Comparison of ENCODE assay signal across 36 cellular contexts in genomic region chr2:194553969-194554368, GRCh38.
"Had no signal": no experiment of that assay in that cellular context is flagged by ENCODE, and none has a peak within 500 bp of the region (broad histone marks: within the 10 kb centered on the region; RNA-seq: fewer than 3 reads in every experiment).

No MANE protein-coding gene starts in this region.

- H3K27ac ChIP-seq: body of pancreas, brain microvascular endothelial cell, breast epithelium, VCaP had no signal

- DNase-seq: activated B cell treated with CpG ODN at 0.5 μM for 24 hours; activated CD4-positive, alpha-beta memory T cell treated with anti-CD3 and anti-CD28 coated beads, Interleukin-2, amount 10 ng/mL, durations not matched to agents 7 days and 5 days; activated CD4-positive, alpha-beta T cell treated with anti-CD3 and anti-CD28 coated beads for 4 hours; activated CD4-positive, alpha-beta T cell treated with anti-CD3 and anti-CD28 coated beads, Interleukin-2, amount 10 ng/mL, durations not matched to agents 24 days and 14 days; activated CD4-positive, alpha-beta T cell treated with anti-CD3 and anti-CD28 coated beads, Interleukin-2, amount 50 U/mL, for 1 hour; activated CD4-positive, alpha-beta T cell treated with anti-CD3 and anti-CD28 coated beads, Interleukin-2, amount 50 U/mL, for 4 hours; activated CD4-positive, CD25-positive, alpha-beta regulatory T cell treated with anti-CD3 and anti-CD28 coated beads, Interleukin-2, amount 50 U/mL, for 72 hours; activated CD8-positive, alpha-beta memory T cell treated with anti-CD3 and anti-CD28 coated beads for 24 hours; activated CD8-positive, alpha-beta memory T cell treated with anti-CD3 and anti-CD28 coated beads, Interleukin-2, amount 10 ng/mL, durations not matched to agents 7 days and 5 days; activated CD8-positive, alpha-beta memory T cell treated with anti-CD3 and anti-CD28 coated beads, Interleukin-2, amount 50 U/mL, for 48 hours; activated CD8-positive, alpha-beta T cell treated with anti-CD3 and anti-CD28 coated beads, Interleukin-2, amount 10 ng/mL, durations not matched to agents 7 days and 5 days; activated effector memory CD4-positive, alpha-beta T cell treated with Interleukin-2 at 50 U/mL for 16 hours; activated gamma-delta T cell; activated naive CD4-positive, alpha-beta T cell treated with anti-CD3 and anti-CD28 coated beads, Interleukin-2, amount 10 ng/mL, durations not matched to agents 7 days and 5 days; activated naive CD4-positive, alpha-beta T cell treated with Interleukin-2 at 50 U/mL for 16 hours; activated naive CD8-positive, alpha-beta T cell treated with anti-CD3 and anti-CD28 coated beads, Interleukin-2, amount 10 ng/mL, durations not matched to agents 7 days and 5 days; activated naive CD8-positive, alpha-beta T cell treated with anti-CD3 and anti-CD28 coated beads, Interleukin-2, amount 50 U/mL, for 24 hours; activated T-cell treated with anti-CD3 and anti-CD28 coated beads, Interleukin-2, amount 50 U/mL, for 24 hours; activated T-cell treated with anti-CD3 and anti-CD28 coated beads, Interleukin-2, amount 50 U/mL, for 48 hours; amygdala; aorta; body of pancreas; brain microvascular endothelial cell; central memory CD4-positive, alpha-beta T cell; T-helper 1 cell; T-helper 2 cell; T-helper 9 cell had no signal

- H3K27me3 Mint-ChIP-seq: activated B cell treated with CpG ODN at 0.5 μM for 24 hours; activated CD4-positive, alpha-beta memory T cell treated with anti-CD3 and anti-CD28 coated beads, Interleukin-2, amount 10 ng/mL, durations not matched to agents 7 days and 5 days; activated CD4-positive, alpha-beta T cell treated with anti-CD3 and anti-CD28 coated beads, Interleukin-2, amount 10 ng/mL, durations not matched to agents 24 days and 14 days; activated CD8-positive, alpha-beta memory T cell treated with anti-CD3 and anti-CD28 coated beads, Interleukin-2, amount 10 ng/mL, durations not matched to agents 7 days and 5 days; activated naive CD4-positive, alpha-beta T cell treated with anti-CD3 and anti-CD28 coated beads, Interleukin-2, amount 10 ng/mL, durations not matched to agents 7 days and 5 days; activated naive CD4-positive, alpha-beta T cell treated with anti-CD3 and anti-CD28 coated beads, Interleukin-2, amount 50 U/mL, for 24 hours; activated naive CD8-positive, alpha-beta T cell; activated naive CD8-positive, alpha-beta T cell treated with anti-CD3 and anti-CD28 coated beads, Interleukin-2, amount 50 U/mL, for 24 hours; activated T-cell treated with anti-CD3 and anti-CD28 coated beads, Interleukin-2, amount 50 U/mL, for 24 hours had no signal

- H3K36me3 Mint-ChIP-seq: activated CD8-positive, alpha-beta memory T cell treated with anti-CD3 and anti-CD28 coated beads, Interleukin-2, amount 10 ng/mL, durations not matched to agents 7 days and 5 days; activated naive CD4-positive, alpha-beta T cell treated with anti-CD3 and anti-CD28 coated beads, Interleukin-2, amount 10 ng/mL, durations not matched to agents 7 days and 5 days; activated naive CD4-positive, alpha-beta T cell treated with anti-CD3 and anti-CD28 coated beads, Interleukin-2, amount 50 U/mL, for 24 hours; activated naive CD8-positive, alpha-beta T cell; activated naive CD8-positive, alpha-beta T cell treated with anti-CD3 and anti-CD28 coated beads, Interleukin-2, amount 10 ng/mL, durations not matched to agents 7 days and 5 days had no signal

- FAIRE-seq: astrocyte, TTC549 had no signal

- H3K27ac Mint-ChIP-seq: activated B cell treated with CpG ODN at 0.5 μM for 24 hours; activated CD4-positive, alpha-beta memory T cell treated with anti-CD3 and anti-CD28 coated beads, Interleukin-2, amount 10 ng/mL, durations not matched to agents 7 days and 5 days; activated CD4-positive, alpha-beta T cell treated with anti-CD3 and anti-CD28 coated beads, Interleukin-2, amount 10 ng/mL, durations not matched to agents 24 days and 14 days; activated CD8-positive, alpha-beta memory T cell treated with anti-CD3 and anti-CD28 coated beads, Interleukin-2, amount 10 ng/mL, durations not matched to agents 7 days and 5 days; activated CD8-positive, alpha-beta T cell treated with anti-CD3 and anti-CD28 coated beads, Interleukin-2, amount 10 ng/mL, durations not matched to agents 7 days and 5 days; activated naive CD4-positive, alpha-beta T cell treated with anti-CD3 and anti-CD28 coated beads, Interleukin-2, amount 10 ng/mL, durations not matched to agents 7 days and 5 days; activated naive CD4-positive, alpha-beta T cell treated with anti-CD3 and anti-CD28 coated beads, Interleukin-2, amount 50 U/mL, for 24 hours; activated naive CD8-positive, alpha-beta T cell; activated naive CD8-positive, alpha-beta T cell treated with anti-CD3 and anti-CD28 coated beads, Interleukin-2, amount 10 ng/mL, durations not matched to agents 7 days and 5 days; activated naive CD8-positive, alpha-beta T cell treated with anti-CD3 and anti-CD28 coated beads, Interleukin-2, amount 50 U/mL, for 24 hours; activated T-cell treated with anti-CD3 and anti-CD28 coated beads, Interleukin-2, amount 50 U/mL, for 24 hours; activated T-helper 2 cell treated with anti-CD3 and anti-CD28 coated beads, Interferon-gamma antibody, Interleukin-2, Interleukin-4, amounts not matched to agents 10 μg/mL and 5 μg/mL and 100 μg/mL, durations not matched to agents 14 hours and 24 hours and 36 hours; T-helper 1 cell treated with Interleukin-12 subunit alpha and Interleukin-12 subunit beta and Interleukin-4 antibody, amounts not matched to agents 30 μg/mL and 1 μg/mL, for 36 hours; T-helper 2 cell treated with Interferon-gamma antibody and Interleukin-4, amounts not matched to agents 5 μg/mL and 100 μg/mL, for 36 hours had no signal

- H3K4me3 ChIP-seq: body of pancreas, breast epithelium had no signal

- H3K9me3 ChIP-seq: body of pancreas, breast epithelium had no signal

- H3K27me3 ChIP-seq: body of pancreas, brain microvascular endothelial cell, breast epithelium had no signal

- H3K4me1 Mint-ChIP-seq: activated B cell treated with CpG ODN at 0.5 μM for 24 hours; activated CD4-positive, alpha-beta memory T cell treated with anti-CD3 and anti-CD28 coated beads, Interleukin-2, amount 10 ng/mL, durations not matched to agents 7 days and 5 days; activated CD4-positive, alpha-beta T cell treated with anti-CD3 and anti-CD28 coated beads, Interleukin-2, amount 10 ng/mL, durations not matched to agents 24 days and 14 days; activated CD8-positive, alpha-beta memory T cell treated with anti-CD3 and anti-CD28 coated beads, Interleukin-2, amount 10 ng/mL, durations not matched to agents 7 days and 5 days; activated naive CD4-positive, alpha-beta T cell treated with anti-CD3 and anti-CD28 coated beads, Interleukin-2, amount 10 ng/mL, durations not matched to agents 7 days and 5 days; activated naive CD4-positive, alpha-beta T cell treated with anti-CD3 and anti-CD28 coated beads, Interleukin-2, amount 50 U/mL, for 24 hours; activated naive CD8-positive, alpha-beta T cell treated with anti-CD3 and anti-CD28 coated beads, Interleukin-2, amount 10 ng/mL, durations not matched to agents 7 days and 5 days; activated naive CD8-positive, alpha-beta T cell treated with anti-CD3 and anti-CD28 coated beads, Interleukin-2, amount 50 U/mL, for 24 hours had no signal

- H3K36me3 ChIP-seq: brain microvascular endothelial cell, breast epithelium had no signal

- H3K4me1 ChIP-seq: body of pancreas, breast epithelium had no signal

- H3K9me3 Mint-ChIP-seq: activated B cell treated with CpG ODN at 0.5 μM for 24 hours; activated CD4-positive, alpha-beta memory T cell treated with anti-CD3 and anti-CD28 coated beads, Interleukin-2, amount 10 ng/mL, durations not matched to agents 7 days and 5 days; activated CD4-positive, alpha-beta T cell treated with anti-CD3 and anti-CD28 coated beads, Interleukin-2, amount 10 ng/mL, durations not matched to agents 24 days and 14 days; activated naive CD4-positive, alpha-beta T cell treated with anti-CD3 and anti-CD28 coated beads, Interleukin-2, amount 10 ng/mL, durations not matched to agents 7 days and 5 days; activated naive CD4-positive, alpha-beta T cell treated with anti-CD3 and anti-CD28 coated beads, Interleukin-2, amount 50 U/mL, for 24 hours; activated naive CD8-positive, alpha-beta T cell treated with anti-CD3 and anti-CD28 coated beads, Interleukin-2, amount 10 ng/mL, durations not matched to agents 7 days and 5 days; activated naive CD8-positive, alpha-beta T cell treated with anti-CD3 and anti-CD28 coated beads, Interleukin-2, amount 50 U/mL, for 24 hours; activated T-cell treated with anti-CD3 and anti-CD28 coated beads, Interleukin-2, amount 50 U/mL, for 24 hours; activated T-helper 2 cell treated with anti-CD3 and anti-CD28 coated beads, Interferon-gamma antibody, Interleukin-2, Interleukin-4, amounts not matched to agents 10 μg/mL and 5 μg/mL and 100 μg/mL, durations not matched to agents 14 hours and 24 hours and 36 hours; T-helper 1 cell treated with Interleukin-12 subunit alpha and Interleukin-12 subunit beta and Interleukin-4 antibody, amounts not matched to agents 30 μg/mL and 1 μg/mL, for 36 hours; T-helper 2 cell treated with Interferon-gamma antibody and Interleukin-4, amounts not matched to agents 5 μg/mL and 100 μg/mL, for 36 hours had no signal

- H3K4me3 Mint-ChIP-seq: activated B cell treated with CpG ODN at 0.5 μM for 24 hours; activated CD4-positive, alpha-beta memory T cell treated with anti-CD3 and anti-CD28 coated beads, Interleukin-2, amount 10 ng/mL, durations not matched to agents 7 days and 5 days; activated CD4-positive, alpha-beta T cell treated with anti-CD3 and anti-CD28 coated beads, Interleukin-2, amount 10 ng/mL, durations not matched to agents 24 days and 14 days; activated CD8-positive, alpha-beta memory T cell treated with anti-CD3 and anti-CD28 coated beads, Interleukin-2, amount 10 ng/mL, durations not matched to agents 7 days and 5 days; activated CD8-positive, alpha-beta T cell treated with anti-CD3 and anti-CD28 coated beads, Interleukin-2, amount 10 ng/mL, durations not matched to agents 7 days and 5 days; activated naive CD4-positive, alpha-beta T cell treated with anti-CD3 and anti-CD28 coated beads, Interleukin-2, amount 10 ng/mL, durations not matched to agents 7 days and 5 days; activated naive CD4-positive, alpha-beta T cell treated with anti-CD3 and anti-CD28 coated beads, Interleukin-2, amount 50 U/mL, for 24 hours; activated naive CD8-positive, alpha-beta T cell; activated naive CD8-positive, alpha-beta T cell treated with anti-CD3 and anti-CD28 coated beads, Interleukin-2, amount 10 ng/mL, durations not matched to agents 7 days and 5 days; activated naive CD8-positive, alpha-beta T cell treated with anti-CD3 and anti-CD28 coated beads, Interleukin-2, amount 50 U/mL, for 24 hours; activated T-cell treated with anti-CD3 and anti-CD28 coated beads, Interleukin-2, amount 50 U/mL, for 24 hours; T-helper 1 cell treated with Interleukin-12 subunit alpha and Interleukin-12 subunit beta and Interleukin-4 antibody, amounts not matched to agents 30 μg/mL and 1 μg/mL, for 36 hours; T-helper 2 cell treated with Interferon-gamma antibody and Interleukin-4, amounts not matched to agents 5 μg/mL and 100 μg/mL, for 36 hours had no signal

- ATAC-seq: activated CD8-positive, alpha-beta memory T cell treated with anti-CD3 and anti-CD28 coated beads, Interleukin-2, amount 10 ng/mL, durations not matched to agents 7 days and 5 days; activated CD8-positive, alpha-beta T cell treated with anti-CD3 and anti-CD28 coated beads, Interleukin-2, amount 10 ng/mL, durations not matched to agents 7 days and 5 days; activated naive CD8-positive, alpha-beta T cell treated with anti-CD3 and anti-CD28 coated beads, Interleukin-2, amount 50 U/mL, for 24 hours; body of pancreas had no signal
